In the genomic region with DNA sequence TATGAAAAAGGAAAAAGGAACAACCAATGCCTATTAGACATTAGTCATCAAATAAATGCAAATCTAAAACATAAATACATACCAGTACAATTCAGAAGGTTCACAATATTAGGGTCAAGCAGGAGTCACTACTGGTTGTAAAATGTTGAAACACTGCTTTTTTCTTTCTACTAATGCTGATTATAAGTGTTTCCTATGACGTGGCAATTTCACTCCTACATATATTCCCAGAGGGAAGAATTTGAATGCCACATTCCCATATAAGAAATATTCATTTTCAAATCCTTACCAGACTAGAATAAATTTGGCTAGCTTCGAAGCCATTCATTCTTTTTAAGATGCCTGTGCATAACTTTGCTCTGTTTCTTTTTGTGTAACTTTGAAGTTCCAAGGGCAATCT, we compare ENCODE assay signal across 17 cellular contexts. TPM values are rescaled to one million over a fixed set of nuclear protein-coding genes. Genes with fewer than 3 reads are reported as not detected.
DNase-seq lines count a peak whose midpoint lies in the region; ATAC-seq, FAIRE-seq and TF ChIP-seq lines count a peak whose summit lies in the region.
"Had no signal": no experiment of that assay in that cellular context is flagged by ENCODE, and none has a peak within 500 bp of the region (broad histone marks: within the 10 kb centered on the region; RNA-seq: fewer than 3 reads in every experiment).

No MANE protein-coding gene starts in this region.

- no peak overlapping the region for H3K4me2 ChIP-seq in HepG2 (ENCODE audit: low read depth, low read length)

- no TSS peak for BruUV-seq in HepG2 (replicated peaks; lab: Mats Ljungman, UMichigan)

- ATAC-seq in HepG2 (no peak), right lobe of liver (no peak)

- POLR2A ChIA-PET in HepG2 (lab: Yijun Ruan, JAX): no interaction called here

- H3K4me1 ChIP-seq in HepG2 (ENCODE audit: insufficient read depth, low read length) (no peaks in the 10 kb centered on the region), right lobe of liver (no peaks in the 10 kb centered on the region)

- H3K9ac ChIP-seq in HepG2 (ENCODE audit: insufficient read depth, low read depth, low read length): no peak overlapping the region

- H3K36me3 ChIP-seq in HepG2 (replicated peaks in 1 of 2; ENCODE audit: control insufficient read depth in 1 of 2, insufficient read depth in 2 of 2, low read length in 2 of 2) (no peaks in the 10 kb centered on the region), right lobe of liver (no peaks in the 10 kb centered on the region)

- H3K4me3 ChIP-seq in HepG2 (replicated peaks in 1 of 3; ENCODE audit: insufficient read depth in 1 of 3, low read depth in 2 of 3, low read length in 3 of 3) (no peak overlapping the region), right lobe of liver (no peak overlapping the region), fibroblast of pulmonary artery (replicated peaks; ENCODE audit: low read depth, low read length) (no peak overlapping the region)

- TF ChIP-seq EP300 in HepG2 (IDR thresholded peaks at IDR 0.05; ENCODE audit: low read depth in 2 of 2, low read length in 2 of 2) (no peak), HepG2 (CRISPR knock-in tag; IDR thresholded peaks at IDR 0.05; ENCODE audit: borderline replicate concordance) (no peak)

- no peak for TF ChIP-seq POLR2A in HepG2 (IDR thresholded peaks at IDR 0.05; ENCODE audit: insufficient read depth in 1 of 2, low read depth in 2 of 2, low read length in 2 of 2)
- no peak for TF ChIP-seq POLR2A in right lobe of liver (IDR thresholded peaks at IDR 0.05)

- in situ Hi-C loops in HepG2 (cut with HindIII; ENCODE audit: extremely low pct_ligation_motif_present, low pct_unique_long_range_greater_than_20kb): no loop called here

- no peak for TF ChIP-seq CTCF in HepG2 (CRISPR knock-in tag; IDR thresholded peaks at IDR 0.05)
- TF ChIP-seq CTCF in right lobe of liver (IDR thresholded peaks at IDR 0.05): no peak
- no peak for TF ChIP-seq CTCF in fibroblast of pulmonary artery (IDR thresholded peaks at IDR 0.05; ENCODE audit: low read length, missing control alignments)

- H3K27ac ChIP-seq in HepG2 (ENCODE audit: extremely low read length, insufficient read depth, low read length) (no peak overlapping the region), right lobe of liver (no peak overlapping the region)
- H3K27ac ChIP-seq: 22Rv1, C4-2B had no signal

- H3K27me3 ChIP-seq in HepG2 (ENCODE audit: control insufficient read depth in 1 of 2, insufficient read depth in 2 of 2, low read length in 2 of 2) (no peaks in the 10 kb centered on the region; a peak in 3 of 5 replicates), right lobe of liver (no peaks in the 10 kb centered on the region)

- 1% methylated on average over 2 of the region's 2 CpGs for WGBS in HepG2 (ENCODE audit: low lambda C conversion rate)
- WGBS in right lobe of liver (ENCODE audit: insufficient coverage, low coverage, low lambda C conversion rate, missing lambda C conversion rate): 34% methylated on average over 2 of the region's 2 CpGs

- H2AFZ ChIP-seq in HepG2 (ENCODE audit: low read length): no peak overlapping the region

- TF ChIP-seq RAD21 in HepG2 (CRISPR knock-in tag; IDR thresholded peaks at IDR 0.05): no peak

- H3K9me3 ChIP-seq in HepG2 (ENCODE audit: low read length) (no peaks in the 10 kb centered on the region), right lobe of liver (no peaks in the 10 kb centered on the region)

- no peaks in the 10 kb centered on the region for H4K20me1 ChIP-seq in HepG2 (ENCODE audit: insufficient read depth, low read length)

- intact Hi-C loops in HepG2 (cut with micrococcal nuclease; ENCODE audit: unreplicated experiment) (no loop called here), right lobe of liver (cut with DNase I) (no loop called here)

- no peaks in the 10 kb centered on the region for H3K79me2 ChIP-seq in HepG2 (ENCODE audit: insufficient read depth, low read length)

- CTCF ChIA-PET in HepG2 (lab: Yijun Ruan, JAX; ENCODE audit: low intra/inter-chr PET ratio, low total read pairs): no interaction called here

- no peak for FAIRE-seq in HepG2 (lab: Jason Lieb, UNC)
- FAIRE-seq: H54 had no signal

- DNase-seq in HepG2 (ENCODE audit: low spot score) (no peak), right lobe of liver (no peak), fibroblast of pulmonary artery (ENCODE audit: low read depth) (peak; percentile 20), NCI-H2107 treated with DMSO at 0.1 percent for 48 hours (lab: John Stamatoyannopoulos, UW; ENCODE audit: unreplicated experiment) (no peak), SIG-M5 treated with dmso at 0.1 percent for 504 hours (lab: John Stamatoyannopoulos, UW; ENCODE audit: unreplicated experiment) (no peak)
- no peak for DNase-seq in stimulated activated CD4-positive, alpha-beta T cell treated with anti-CD3 and anti-CD28 coated beads, Interleukin-12 subunit alpha, Interleukin-12 subunit beta, amount 100 ng/mL, for 4 hours
- DNase-seq: COR-L47, DMS153, Kasumi-1, NCI-H187 treated with DMSO at 0.1 percent for 48 hours, NCI-H2171, NCI-H82, SHP77 had no signal

RNA-seq across cellular contexts. Expression of a gene that starts 2.6 kb away (rescaled TPM):
- total RNA-seq in HepG2 (2016; rRNA removed; fragmentation: Illumina TruSeq; extraction: Trizol) (not detected in 2 replicates), right lobe of liver (not detected)
- total RNA-seq in HepG2 (2016; cell fraction: cytosol; rRNA removed; fragmentation: Illumina TruSeq; extraction: Trizol; ENCODE audit: low read depth): not detected in 2 replicates
- total RNA-seq in HepG2 (2016; cell fraction: insoluble cytoplasmic fraction; rRNA removed; fragmentation: Illumina TruSeq; extraction: Trizol): not detected in 2 replicates
- not detected in 2 replicates for total RNA-seq in HepG2 (2016; cell fraction: membrane; rRNA removed; fragmentation: Illumina TruSeq; extraction: Trizol)
- not detected in 2 replicates for total RNA-seq in HepG2 (2016; cell fraction: nucleus; rRNA removed; fragmentation: Illumina TruSeq; extraction: Trizol)
- not detected in 2 replicates for polyA plus RNA-seq in HepG2 (2011; rRNA removed)
- polyA plus RNA-seq in HepG2 (2011; cell fraction: cytosol; rRNA removed): not detected in 2 replicates
- polyA plus RNA-seq in HepG2 (2011; cell fraction: nucleus; rRNA removed): not detected in 2 replicates
- not detected in 2 replicates for polyA plus RNA-seq in HepG2 (2012)
- polyA plus RNA-seq in HepG2 (2016; cell fraction: cytosol; fragmentation: Illumina TruSeq; extraction: Trizol; ENCODE audit: low read depth): not detected in 2 replicates
- polyA plus RNA-seq in HepG2 (2016; cell fraction: insoluble cytoplasmic fraction; fragmentation: Illumina TruSeq; extraction: Trizol; ENCODE audit: low read depth): not detected in 2 replicates
- not detected in 2 replicates for polyA plus RNA-seq in HepG2 (2016; cell fraction: membrane; fragmentation: Illumina TruSeq; extraction: Trizol; ENCODE audit: low read depth)
- polyA plus RNA-seq in HepG2 (2016; cell fraction: nucleus; fragmentation: Illumina TruSeq; extraction: Trizol; ENCODE audit: insufficient read depth, low read depth): not detected in 2 replicates
- not detected in 2 replicates for polyA minus RNA-seq in HepG2 (2011; rRNA and poly(A)+ RNA removed; ENCODE audit: low replicate concordance)
- not detected in 2 replicates for polyA minus RNA-seq in HepG2 (2011; cell fraction: cytosol; rRNA and poly(A)+ RNA removed)
- not detected in 2 replicates for polyA minus RNA-seq in HepG2 (2011; cell fraction: nucleus; rRNA and poly(A)+ RNA removed)
- total RNA-seq: NCI-H460 had no signal

RNA-seq across cellular contexts. Expression of a gene that starts 8.4 kb away (rescaled TPM):
- total RNA-seq in HepG2 (2016; rRNA removed; fragmentation: Illumina TruSeq; extraction: Trizol) (not detected in 2 replicates), right lobe of liver (not detected)
- not detected in 2 replicates for total RNA-seq in HepG2 (2016; cell fraction: cytosol; rRNA removed; fragmentation: Illumina TruSeq; extraction: Trizol; ENCODE audit: low read depth)
- total RNA-seq in HepG2 (2016; cell fraction: insoluble cytoplasmic fraction; rRNA removed; fragmentation: Illumina TruSeq; extraction: Trizol): not detected in 2 replicates
- total RNA-seq in HepG2 (2016; cell fraction: membrane; rRNA removed; fragmentation: Illumina TruSeq; extraction: Trizol): not detected in 2 replicates
- not detected in 2 replicates for total RNA-seq in HepG2 (2016; cell fraction: nucleus; rRNA removed; fragmentation: Illumina TruSeq; extraction: Trizol)
- not detected in 2 replicates for polyA plus RNA-seq in HepG2 (2011; rRNA removed)
- not detected in 2 replicates for polyA plus RNA-seq in HepG2 (2011; cell fraction: cytosol; rRNA removed)
- not detected in 2 replicates for polyA plus RNA-seq in HepG2 (2011; cell fraction: nucleus; rRNA removed)
- polyA plus RNA-seq in HepG2 (2012): not detected in 2 replicates
- not detected in 2 replicates for polyA plus RNA-seq in HepG2 (2016; cell fraction: cytosol; fragmentation: Illumina TruSeq; extraction: Trizol; ENCODE audit: low read depth)
- polyA plus RNA-seq in HepG2 (2016; cell fraction: insoluble cytoplasmic fraction; fragmentation: Illumina TruSeq; extraction: Trizol; ENCODE audit: low read depth): not detected in 2 replicates
- polyA plus RNA-seq in HepG2 (2016; cell fraction: membrane; fragmentation: Illumina TruSeq; extraction: Trizol; ENCODE audit: low read depth): not detected in 2 replicates
- not detected in 2 replicates for polyA plus RNA-seq in HepG2 (2016; cell fraction: nucleus; fragmentation: Illumina TruSeq; extraction: Trizol; ENCODE audit: insufficient read depth, low read depth)
- not detected in 2 replicates for polyA minus RNA-seq in HepG2 (2011; rRNA and poly(A)+ RNA removed; ENCODE audit: low replicate concordance)
- not detected in 2 replicates for polyA minus RNA-seq in HepG2 (2011; cell fraction: cytosol; rRNA and poly(A)+ RNA removed)
- not detected in 2 replicates for polyA minus RNA-seq in HepG2 (2011; cell fraction: nucleus; rRNA and poly(A)+ RNA removed)
- total RNA-seq: NCI-H460 had no signal

RNA-seq across cellular contexts. Expression of a gene that starts 14.0 kb away (rescaled TPM):
- total RNA-seq in HepG2 (2016; rRNA removed; fragmentation: Illumina TruSeq; extraction: Trizol): not detected in 2 replicates
- not detected in 2 replicates for total RNA-seq in HepG2 (2016; cell fraction: cytosol; rRNA removed; fragmentation: Illumina TruSeq; extraction: Trizol; ENCODE audit: low read depth)
- not detected in 2 replicates for total RNA-seq in HepG2 (2016; cell fraction: insoluble cytoplasmic fraction; rRNA removed; fragmentation: Illumina TruSeq; extraction: Trizol)
- total RNA-seq in HepG2 (2016; cell fraction: membrane; rRNA removed; fragmentation: Illumina TruSeq; extraction: Trizol): not detected in 2 replicates
- total RNA-seq in HepG2 (2016; cell fraction: nucleus; rRNA removed; fragmentation: Illumina TruSeq; extraction: Trizol): not detected in 2 replicates
- polyA plus RNA-seq in HepG2 (2011; rRNA removed): not detected in 2 replicates
- polyA plus RNA-seq in HepG2 (2011; cell fraction: cytosol; rRNA removed): not detected in 2 replicates
- not detected in 2 replicates for polyA plus RNA-seq in HepG2 (2011; cell fraction: nucleus; rRNA removed)
- not detected in 2 replicates for polyA plus RNA-seq in HepG2 (2012)
- polyA plus RNA-seq in HepG2 (2016; cell fraction: cytosol; fragmentation: Illumina TruSeq; extraction: Trizol; ENCODE audit: low read depth): not detected in 2 replicates
- polyA plus RNA-seq in HepG2 (2016; cell fraction: insoluble cytoplasmic fraction; fragmentation: Illumina TruSeq; extraction: Trizol; ENCODE audit: low read depth): not detected in 2 replicates
- not detected in 2 replicates for polyA plus RNA-seq in HepG2 (2016; cell fraction: membrane; fragmentation: Illumina TruSeq; extraction: Trizol; ENCODE audit: low read depth)
- not detected in 2 replicates for polyA plus RNA-seq in HepG2 (2016; cell fraction: nucleus; fragmentation: Illumina TruSeq; extraction: Trizol; ENCODE audit: insufficient read depth, low read depth)
- polyA minus RNA-seq in HepG2 (2011; rRNA and poly(A)+ RNA removed; ENCODE audit: low replicate concordance): not detected in 2 replicates
- polyA minus RNA-seq in HepG2 (2011; cell fraction: cytosol; rRNA and poly(A)+ RNA removed): not detected in 2 replicates
- not detected in 2 replicates for polyA minus RNA-seq in HepG2 (2011; cell fraction: nucleus; rRNA and poly(A)+ RNA removed)
- total RNA-seq in right lobe of liver: not detected
- total RNA-seq: NCI-H460 had no signal

RNA-seq across cellular contexts. Expression of a gene that starts 25.7 kb away (rescaled TPM):
- total RNA-seq in HepG2 (2016; rRNA removed; fragmentation: Illumina TruSeq; extraction: Trizol) (not detected in 2 replicates), right lobe of liver (not detected)
- not detected in 2 replicates for total RNA-seq in HepG2 (2016; cell fraction: cytosol; rRNA removed; fragmentation: Illumina TruSeq; extraction: Trizol; ENCODE audit: low read depth)
- total RNA-seq in HepG2 (2016; cell fraction: insoluble cytoplasmic fraction; rRNA removed; fragmentation: Illumina TruSeq; extraction: Trizol): not detected in 2 replicates
- total RNA-seq in HepG2 (2016; cell fraction: membrane; rRNA removed; fragmentation: Illumina TruSeq; extraction: Trizol): not detected in 2 replicates
- total RNA-seq in HepG2 (2016; cell fraction: nucleus; rRNA removed; fragmentation: Illumina TruSeq; extraction: Trizol): not detected in 2 replicates
- polyA plus RNA-seq in HepG2 (2011; rRNA removed): not detected in 2 replicates
- not detected in 2 replicates for polyA plus RNA-seq in HepG2 (2011; cell fraction: cytosol; rRNA removed)
- polyA plus RNA-seq in HepG2 (2011; cell fraction: nucleus; rRNA removed): not detected in 2 replicates
- polyA plus RNA-seq in HepG2 (2012): not detected in 2 replicates
- not detected in 2 replicates for polyA plus RNA-seq in HepG2 (2016; cell fraction: cytosol; fragmentation: Illumina TruSeq; extraction: Trizol; ENCODE audit: low read depth)
- polyA plus RNA-seq in HepG2 (2016; cell fraction: insoluble cytoplasmic fraction; fragmentation: Illumina TruSeq; extraction: Trizol; ENCODE audit: low read depth): not detected in 2 replicates
- polyA plus RNA-seq in HepG2 (2016; cell fraction: membrane; fragmentation: Illumina TruSeq; extraction: Trizol; ENCODE audit: low read depth): not detected in 2 replicates
- polyA plus RNA-seq in HepG2 (2016; cell fraction: nucleus; fragmentation: Illumina TruSeq; extraction: Trizol; ENCODE audit: insufficient read depth, low read depth): not detected in 2 replicates
- polyA minus RNA-seq in HepG2 (2011; rRNA and poly(A)+ RNA removed; ENCODE audit: low replicate concordance): not detected in 2 replicates
- not detected in 2 replicates for polyA minus RNA-seq in HepG2 (2011; cell fraction: cytosol; rRNA and poly(A)+ RNA removed)
- polyA minus RNA-seq in HepG2 (2011; cell fraction: nucleus; rRNA and poly(A)+ RNA removed): not detected in 2 replicates
- total RNA-seq: NCI-H460 had no signal

RNA-seq across cellular contexts. Expression of a gene that starts 31.4 kb away (rescaled TPM):
- total RNA-seq in HepG2 (2016; rRNA removed; fragmentation: Illumina TruSeq; extraction: Trizol): not detected in 2 replicates
- total RNA-seq in HepG2 (2016; cell fraction: cytosol; rRNA removed; fragmentation: Illumina TruSeq; extraction: Trizol; ENCODE audit: low read depth): not detected in 2 replicates
- total RNA-seq in HepG2 (2016; cell fraction: insoluble cytoplasmic fraction; rRNA removed; fragmentation: Illumina TruSeq; extraction: Trizol): not detected in 2 replicates
- not detected in 2 replicates for total RNA-seq in HepG2 (2016; cell fraction: membrane; rRNA removed; fragmentation: Illumina TruSeq; extraction: Trizol)
- total RNA-seq in HepG2 (2016; cell fraction: nucleus; rRNA removed; fragmentation: Illumina TruSeq; extraction: Trizol): not detected in 2 replicates
- not detected in 2 replicates for polyA plus RNA-seq in HepG2 (2011; rRNA removed)
- polyA plus RNA-seq in HepG2 (2011; cell fraction: cytosol; rRNA removed): not detected in 2 replicates
- polyA plus RNA-seq in HepG2 (2011; cell fraction: nucleus; rRNA removed): not detected in 2 replicates
- polyA plus RNA-seq in HepG2 (2012): not detected in 2 replicates
- not detected in 2 replicates for polyA plus RNA-seq in HepG2 (2016; cell fraction: cytosol; fragmentation: Illumina TruSeq; extraction: Trizol; ENCODE audit: low read depth)
- not detected in 2 replicates for polyA plus RNA-seq in HepG2 (2016; cell fraction: insoluble cytoplasmic fraction; fragmentation: Illumina TruSeq; extraction: Trizol; ENCODE audit: low read depth)
- not detected in 2 replicates for polyA plus RNA-seq in HepG2 (2016; cell fraction: membrane; fragmentation: Illumina TruSeq; extraction: Trizol; ENCODE audit: low read depth)
- not detected in 2 replicates for polyA plus RNA-seq in HepG2 (2016; cell fraction: nucleus; fragmentation: Illumina TruSeq; extraction: Trizol; ENCODE audit: insufficient read depth, low read depth)
- not detected in 2 replicates for polyA minus RNA-seq in HepG2 (2011; rRNA and poly(A)+ RNA removed; ENCODE audit: low replicate concordance)
- polyA minus RNA-seq in HepG2 (2011; cell fraction: cytosol; rRNA and poly(A)+ RNA removed): not detected in 2 replicates
- not detected in 2 replicates for polyA minus RNA-seq in HepG2 (2011; cell fraction: nucleus; rRNA and poly(A)+ RNA removed)
- not detected for total RNA-seq in right lobe of liver
- total RNA-seq: NCI-H460 had no signal
